ENCODE assay signal across 8 cellular contexts in genomic region chr4:163493643-163494359, GRCh38. TPM values are rescaled to one million over a fixed set of nuclear protein-coding genes. Genes with fewer than 3 reads are reported as not detected.
DNase-seq lines count a peak whose midpoint lies in the region; ATAC-seq and TF ChIP-seq lines count a peak whose summit lies in the region.

No MANE protein-coding gene starts in this region.

- no peak for TF ChIP-seq POLR2A in sigmoid colon (IDR thresholded peaks at IDR 0.05)

- no peaks in the 10 kb centered on the region for H3K27me3 ChIP-seq in WERI-Rb-1 (ENCODE audit: insufficient read depth, low read depth, severe bottlenecking)
- no peaks in the 10 kb centered on the region for H3K27me3 ChIP-seq in sigmoid colon

- peaks cover 0 to 23% (median 12%) of the 10 kb centered on the region in 4 donors for H3K4me1 ChIP-seq in sigmoid colon

- intact Hi-C loops in sigmoid colon (cut with DNase I), result loop anchor here (10.0 kb wide), 1 partner anchor 329 kb away; the partner anchor contains the start of gene NAF1

- TF ChIP-seq EP300 in sigmoid colon (IDR thresholded peaks at IDR 0.05), result no peak

- DNase-seq in DMS53 (lab: John Stamatoyannopoulos, UW), result peak; percentile 28
- DNase-seq in DMS53 treated with DMSO at 0.1 percent for 48 hours (lab: John Stamatoyannopoulos, UW; ENCODE audit: unreplicated experiment), result no peak
- no peak for DNase-seq in WERI-Rb-1
- DNase-seq in globus pallidus (ENCODE audit: low spot score), result peak; percentile 44
- no peak for DNase-seq in sigmoid colon
- DNase-seq in kidney tubule cell (ENCODE audit: low spot score), result no peak
- DNase-seq in cerebellum (ENCODE audit: low spot score), result no peak

- H3K4me3 ChIP-seq in WERI-Rb-1 (ENCODE audit: low read depth, low read length) (peak overlapping the region; percentile 95), sigmoid colon (peak overlapping the region; percentile 78 to 87 (median 84))

- ATAC-seq in HG03521 (IDR thresholded peaks at IDR 0.05; ENCODE audit: unreplicated experiment), result peak; percentile 25

- TF ChIP-seq CTCF in WERI-Rb-1 (IDR thresholded peaks at IDR 0.05; ENCODE audit: low read depth, low read length) (no peak), sigmoid colon (IDR thresholded peaks at IDR 0.05) (no peak)

- H3K27ac ChIP-seq in WERI-Rb-1 (peak overlapping the region; percentile 95), sigmoid colon (peak overlapping the region; percentile 77 to 89 (median 87))

- H3K9me3 ChIP-seq in WERI-Rb-1 (ENCODE audit: severe bottlenecking) (no peaks in the 10 kb centered on the region), sigmoid colon (no peaks in the 10 kb centered on the region)

- 31 to 35% methylated on average over 28 of the region's 28 CpGs for WGBS in sigmoid colon, 2 donors

- peaks cover 14% of the 10 kb centered on the region for H3K36me3 ChIP-seq in WERI-Rb-1
- no peaks in the 10 kb centered on the region for H3K36me3 ChIP-seq in sigmoid colon

RNA-seq across cellular contexts. Expression of gene TMA16, which starts 0.7 kb away (rescaled TPM):
- total RNA-seq in sigmoid colon (10 to 100 TPM; 12.5 to 28.0 (median 21.9) TPM), cerebellum (17.5 TPM)
- 10 to 100 TPM; 14.6 to 21.0 (median 17.1) TPM for polyA plus RNA-seq in sigmoid colon

RNA-seq across cellular contexts. Expression of gene TKTL2, which starts 20.2 kb away (rescaled TPM):
- total RNA-seq in sigmoid colon, result under 1 TPM in 1 of 4 donors, not detected in 3; 0.16 TPM
- polyA plus RNA-seq in sigmoid colon, result not detected
- 0.73 TPM for total RNA-seq in cerebellum

Comparison
In these comparisons a context has a peak if more than half of its experiments do, and no peak if none do; other contexts are left out.
1. DNase-seq: peak in DMS53 (single experiment) and globus pallidus (single experiment); none in DMS53 treated with DMSO at 0.1 percent for 48 hours (single experiment), WERI-Rb-1 (single experiment), sigmoid colon (single experiment), kidney tubule cell (single experiment) and cerebellum (single experiment).